ENCODE assay signal across 22 cellular contexts in the genomic region with DNA sequence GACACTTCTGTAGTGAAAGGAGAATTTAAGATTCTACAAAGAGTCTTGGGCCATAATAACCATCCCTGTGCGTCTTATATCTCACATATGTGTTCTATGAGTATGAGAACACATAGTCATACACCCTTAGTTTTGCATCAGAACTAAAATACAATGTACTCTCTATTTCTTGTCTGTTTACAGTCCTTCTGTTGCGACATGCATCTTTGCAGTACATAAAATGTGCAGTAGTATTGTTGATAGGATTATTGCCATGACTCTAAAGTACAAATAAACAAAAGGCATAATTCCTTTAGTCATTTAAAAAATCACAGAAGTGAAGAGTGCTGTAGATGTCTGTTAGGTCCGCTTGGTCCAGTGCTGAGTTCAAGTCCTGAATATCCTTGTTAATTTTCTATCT.
DNase-seq lines count a peak whose midpoint lies in the region; ATAC-seq, FAIRE-seq and TF ChIP-seq lines count a peak whose summit lies in the region.
"Had no signal": no experiment of that assay in that cellular context is flagged by ENCODE, and none has a peak within 500 bp of the region (broad histone marks: within the 10 kb centered on the region; RNA-seq: fewer than 3 reads in every experiment).

No MANE protein-coding gene starts in this region.

- POLR2A ChIA-PET in MCF 10A (lab: Yijun Ruan, JAX) (interaction anchor here (0.7 to 3.7 kb wide), 10 partner anchors 16 to 279 kb away, joined by 3 to 37 read pairs (median 6); a partner anchor contains a TSS), K562 (lab: Yijun Ruan, JAX) (no interaction called here)

- peak overlapping the region; percentile 15 for H3K4me3 Mint-ChIP-seq in MCF 10A (ENCODE audit: unreplicated experiment)
- H3K4me3 Mint-ChIP-seq: activated CD4-positive, alpha-beta T cell treated with anti-CD3 and anti-CD28 coated beads for 36 hours; CD8-positive, alpha-beta T cell; IgD-negative memory B cell; immature natural killer cell had no signal

- H3K27me3 Mint-ChIP-seq in MCF 10A (ENCODE audit: insufficient read depth, unreplicated experiment): no peaks in the 10 kb centered on the region
- H3K27me3 Mint-ChIP-seq: activated CD4-positive, alpha-beta T cell treated with anti-CD3 and anti-CD28 coated beads for 36 hours had no signal

- H3K9me3 ChIP-seq in breast epithelium: no peaks in the 10 kb centered on the region
- no peaks in the 10 kb centered on the region; the same call in 1 of the 2 replicates for H3K9me3 ChIP-seq in K562 (replicated peaks; ENCODE audit: control insufficient read depth, insufficient read depth, low read depth, low read length)
- H3K9me3 ChIP-seq: right lobe of liver had no signal

- H3K4me1 Mint-ChIP-seq in MCF 10A (ENCODE audit: insufficient read depth, unreplicated experiment): peaks cover 47% of the 10 kb centered on the region

- H2AFZ ChIP-seq in K562 (ENCODE audit: low read depth, low read length): no peak overlapping the region

- CTCF ChIA-PET in MCF 10A (lab: Yijun Ruan, JAX) (interaction anchor here (0.6 to 1.0 kb wide), 4 partner anchors 56 to 1627 kb away, joined by 3 to 4 read pairs (median 4); a partner anchor contains a TSS), K562 (lab: Yijun Ruan, JAX; ENCODE audit: low intra/inter-chr PET ratio) (no interaction called here)

- no TSS peak for BruUV-seq in MCF 10A (replicated peaks; lab: Mats Ljungman, UMichigan)
- no TSS peak for BruUV-seq in K562 (replicated peaks; lab: Mats Ljungman, UMichigan)

- H3K36me3 ChIP-seq in breast epithelium (no peaks in the 10 kb centered on the region), K562 (ENCODE audit: control insufficient read depth, insufficient read depth, low read length) (no peaks in the 10 kb centered on the region)
- H3K36me3 ChIP-seq: right lobe of liver, SJCRH30, stomach, tibial artery had no signal

- TF ChIP-seq RAD21 in K562 (CRISPR knock-in tag; conservative IDR thresholded peaks at IDR 0.05 in 1 of 2, IDR thresholded peaks at IDR 0.05 in 1 of 2): no peak

- H3K36me3 Mint-ChIP-seq in MCF 10A (ENCODE audit: insufficient read depth, unreplicated experiment): peaks cover 2% of the 10 kb centered on the region

- no peak for TF ChIP-seq POLR2A in breast epithelium (IDR thresholded peaks at IDR 0.05)
- TF ChIP-seq POLR2A in K562 (conservative IDR thresholded peaks at IDR 0.05): no peak

- H4K20me1 ChIP-seq in K562 (replicated peaks; ENCODE audit: control insufficient read depth, insufficient read depth, low read length): no peaks in the 10 kb centered on the region

- ATAC-seq in K562: no peak
- ATAC-seq: activated CD4-positive, alpha-beta T cell treated with anti-CD3 and anti-CD28 coated beads for 36 hours; CD8-positive, alpha-beta T cell had no signal

- H3K27me3 ChIP-seq in breast epithelium: no peaks in the 10 kb centered on the region
- no peaks in the 10 kb centered on the region for H3K27me3 ChIP-seq in K562 (ENCODE audit: control insufficient read depth in 2 of 2, insufficient read depth in 2 of 2, low read length in 2 of 2)
- H3K27me3 ChIP-seq: right lobe of liver, SJCRH30, stomach, tibial artery had no signal

- H3K9me3 Mint-ChIP-seq in MCF 10A (ENCODE audit: unreplicated experiment): no peaks in the 10 kb centered on the region
- H3K9me3 Mint-ChIP-seq: immature natural killer cell had no signal

- no peak overlapping the region for H3K9ac ChIP-seq in K562 (ENCODE audit: insufficient read depth in 1 of 2, low read depth in 2 of 2, low read length in 2 of 2)

- in situ Hi-C loops in K562 (cut with MboI): no loop called here

- H3K4me2 ChIP-seq in K562 (ENCODE audit: insufficient read depth, low read length): no peak overlapping the region

- no peak for FAIRE-seq in K562 (lab: Jason Lieb, UNC)
- FAIRE-seq in frontal cortex (lab: Jason Lieb, UNC): no peak

- TF ChIP-seq EP300 in K562 (IDR thresholded peaks at IDR 0.05; ENCODE audit: low read length): no peak

- H3K27ac ChIP-seq in breast epithelium: no peak overlapping the region
- H3K27ac ChIP-seq in K562 (ENCODE audit: extremely low read depth, low read depth, low read length): peak overlapping the region; percentile 8; the same call in 1 of the 3 replicates
- H3K27ac ChIP-seq: 22Rv1, right lobe of liver, stomach, tibial artery had no signal

- WGBS in K562 (ENCODE audit: insufficient coverage, low coverage, missing lambda C conversion rate): 86% methylated on average over 3 of the region's 3 CpGs

- TF ChIP-seq CTCF in MCF 10A (IDR thresholded peaks at IDR 0.05; ENCODE audit: unreplicated experiment) (no peak), breast epithelium (IDR thresholded peaks at IDR 0.05) (no peak), K562 (IDR thresholded peaks at IDR 0.05 in 2 of 3, conservative IDR thresholded peaks at IDR 0.05 in 1 of 3; ENCODE audit: insufficient read depth in 2 of 3, low read depth in 1 of 3, low read length in 3 of 3) (no peak)

- intact Hi-C loops in MCF 10A (cut with micrococcal nuclease): loop anchor here (2.0 to 10.0 kb wide), 5 partner anchors 59 to 277 kb away; no protein-coding TSS in a partner anchor
- intact Hi-C loops in breast epithelium (cut with DNase I; ENCODE audit: low total_unique reads): no loop called here
- intact Hi-C loops in K562 (cut with micrococcal nuclease): loop anchor here (10.0 kb wide), 1 partner anchor 623 kb away; no protein-coding TSS in a partner anchor

- DNase-seq in MCF 10A (ENCODE audit: unreplicated experiment) (peak; percentile 65), breast epithelium (ENCODE audit: low spot score in 2 of 2) (no peak), K562 (ENCODE audit: extremely low read depth in 1 of 4, low spot score in 3 of 4) (no peak), foreskin melanocyte (peak; percentile 17), NCI-H2196 (lab: John Stamatoyannopoulos, UW; ENCODE audit: unreplicated experiment) (no peak), frontal cortex (ENCODE audit: low spot score in 2 of 2) (no peak), GOT3 (lab: John Stamatoyannopoulos, UW) (no peak)
- no peak for DNase-seq in stimulated activated naive CD4-positive, alpha-beta T cell (lab: John Stamatoyannopoulos, UW)
- DNase-seq: activated CD4-positive, alpha-beta T cell treated with anti-CD3 and anti-CD28 coated beads for 36 hours; CD8-positive, alpha-beta T cell; cortex of kidney; immature natural killer cell; left ventricle myocardium superior; NCI-H1436; NCI-H526 treated with DMSO at 0.1 percent for 48 hours; right lobe of liver; SJCRH30; stomach; T-helper 1 cell; tibial artery had no signal

- H3K4me1 ChIP-seq in breast epithelium (no peaks in the 10 kb centered on the region), K562 (replicated peaks in 1 of 2; ENCODE audit: control insufficient read depth in 2 of 2, insufficient read depth in 2 of 2, low read length in 2 of 2) (peaks cover 5 to 22% of the 10 kb centered on the region in 2 experiments)

- no peaks in the 10 kb centered on the region for H3K79me2 ChIP-seq in K562 (ENCODE audit: control insufficient read depth, insufficient read depth, low read length)

- H3K27ac Mint-ChIP-seq in MCF 10A (ENCODE audit: low read depth, unreplicated experiment): peak overlapping the region; percentile 84
- H3K27ac Mint-ChIP-seq: activated CD4-positive, alpha-beta T cell treated with anti-CD3 and anti-CD28 coated beads for 36 hours; CD8-positive, alpha-beta T cell; IgD-negative memory B cell had no signal

- H3K4me3 ChIP-seq in breast epithelium (no peak overlapping the region), K562 (no peak overlapping the region)
- H3K4me3 ChIP-seq: right lobe of liver, SJCRH30, stomach, tibial artery had no signal

- H3K9me1 ChIP-seq in K562 (ENCODE audit: control insufficient read depth, insufficient read depth, low read length): no peaks in the 10 kb centered on the region

TF ChIP-seq in K562, 482 proteins besides CTCF, POLR2A, EP300 and RAD21 (continues in another document):
- TF ChIP-seq, protein P1, sequence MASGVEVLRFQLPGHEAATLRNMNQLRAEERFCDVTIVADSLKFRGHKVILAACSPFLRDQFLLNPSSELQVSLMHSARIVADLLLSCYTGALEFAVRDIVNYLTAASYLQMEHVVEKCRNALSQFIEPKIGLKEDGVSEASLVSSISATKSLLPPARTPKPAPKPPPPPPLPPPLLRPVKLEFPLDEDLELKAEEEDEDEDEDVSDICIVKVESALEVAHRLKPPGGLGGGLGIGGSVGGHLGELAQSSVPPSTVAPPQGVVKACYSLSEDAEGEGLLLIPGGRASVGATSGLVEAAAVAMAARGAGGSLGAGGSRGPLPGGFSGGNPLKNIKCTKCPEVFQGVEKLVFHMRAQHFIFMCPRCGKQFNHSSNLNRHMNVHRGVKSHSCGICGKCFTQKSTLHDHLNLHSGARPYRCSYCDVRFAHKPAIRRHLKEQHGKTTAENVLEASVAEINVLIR (CRISPR knock-in tag; IDR thresholded peaks at IDR 0.05): no peak
- TF ChIP-seq, protein P2, sequence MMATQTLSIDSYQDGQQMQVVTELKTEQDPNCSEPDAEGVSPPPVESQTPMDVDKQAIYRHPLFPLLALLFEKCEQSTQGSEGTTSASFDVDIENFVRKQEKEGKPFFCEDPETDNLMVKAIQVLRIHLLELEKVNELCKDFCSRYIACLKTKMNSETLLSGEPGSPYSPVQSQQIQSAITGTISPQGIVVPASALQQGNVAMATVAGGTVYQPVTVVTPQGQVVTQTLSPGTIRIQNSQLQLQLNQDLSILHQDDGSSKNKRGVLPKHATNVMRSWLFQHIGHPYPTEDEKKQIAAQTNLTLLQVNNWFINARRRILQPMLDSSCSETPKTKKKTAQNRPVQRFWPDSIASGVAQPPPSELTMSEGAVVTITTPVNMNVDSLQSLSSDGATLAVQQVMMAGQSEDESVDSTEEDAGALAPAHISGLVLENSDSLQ (IDR thresholded peaks at IDR 0.05): no peak
- TF ChIP-seq CEBPG (CRISPR knock-in tag; IDR thresholded peaks at IDR 0.05) (no peak), CEBPG (tag; conservative IDR thresholded peaks at IDR 0.05 in 1 of 2, IDR thresholded peaks at IDR 0.05 in 1 of 2) (peak; percentile 23 to 35; a peak in 1 of 4 replicates)
- TF ChIP-seq, protein P3, sequence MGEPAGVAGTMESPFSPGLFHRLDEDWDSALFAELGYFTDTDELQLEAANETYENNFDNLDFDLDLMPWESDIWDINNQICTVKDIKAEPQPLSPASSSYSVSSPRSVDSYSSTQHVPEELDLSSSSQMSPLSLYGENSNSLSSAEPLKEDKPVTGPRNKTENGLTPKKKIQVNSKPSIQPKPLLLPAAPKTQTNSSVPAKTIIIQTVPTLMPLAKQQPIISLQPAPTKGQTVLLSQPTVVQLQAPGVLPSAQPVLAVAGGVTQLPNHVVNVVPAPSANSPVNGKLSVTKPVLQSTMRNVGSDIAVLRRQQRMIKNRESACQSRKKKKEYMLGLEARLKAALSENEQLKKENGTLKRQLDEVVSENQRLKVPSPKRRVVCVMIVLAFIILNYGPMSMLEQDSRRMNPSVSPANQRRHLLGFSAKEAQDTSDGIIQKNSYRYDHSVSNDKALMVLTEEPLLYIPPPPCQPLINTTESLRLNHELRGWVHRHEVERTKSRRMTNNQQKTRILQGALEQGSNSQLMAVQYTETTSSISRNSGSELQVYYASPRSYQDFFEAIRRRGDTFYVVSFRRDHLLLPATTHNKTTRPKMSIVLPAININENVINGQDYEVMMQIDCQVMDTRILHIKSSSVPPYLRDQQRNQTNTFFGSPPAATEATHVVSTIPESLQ (CRISPR knock-in tag; IDR thresholded peaks at IDR 0.05): no peak

Comparison
In these comparisons a context has a peak if more than half of its experiments do, and no peak if none do; other contexts are left out.
1. DNase-seq: peak in MCF 10A (single experiment) and foreskin melanocyte (single experiment); none in breast epithelium (0 of 2), K562 (0 of 4), stimulated activated naive CD4-positive, alpha-beta T cell (0 of 6), NCI-H2196 (single experiment), frontal cortex (0 of 2) and GOT3 (single experiment).